ENCODE assay signal across 26 cellular contexts in genomic region chr2:17625446-17625845, GRCh38.
"Had no signal": no experiment of that assay in that cellular context is flagged by ENCODE, and none has a peak within 500 bp of the region (broad histone marks: within the 10 kb centered on the region; RNA-seq: fewer than 3 reads in every experiment).

No MANE protein-coding gene starts in this region.

- H3K4me3 ChIP-seq: left lung, lower lobe of right lung, psoas muscle, right atrium auricular region, right lobe of liver, smooth muscle cell, tibial nerve, uterus had no signal

- ATAC-seq: left cardiac atrium; left lung; lower lobe of right lung; naive thymus-derived CD8-positive, alpha-beta T cell; psoas muscle; right lobe of liver; stimulated activated memory B cell treated with anti-CD40 and anti-IgM and Interleukin-4, amounts not matched to agents 10 μg/mL and 1 μg/mL and 100 μg/mL, for 72 hours; stimulated activated naive CD8-positive, alpha-beta T cell treated with anti-CD3 and anti-CD28 coated beads, Interleukin-15, amount 100 ng/mL, for 72 hours had no signal

- H3K4me2 ChIP-seq: smooth muscle cell had no signal

- H3K27ac Mint-ChIP-seq: nephron; stimulated activated memory B cell treated with anti-CD40 and anti-IgM and Interleukin-4, amounts not matched to agents 10 μg/mL and 1 μg/mL and 100 μg/mL, for 72 hours; stimulated activated naive CD8-positive, alpha-beta T cell treated with anti-CD3 and anti-CD28 coated beads, Interleukin-15, amount 100 ng/mL, for 72 hours; type B pancreatic cell had no signal

- H2AFZ ChIP-seq: parathyroid adenoma had no signal

- DNase-seq: hippocampal formation; kidney; left cardiac atrium; left lung; lower lobe of right lung; mammary epithelial cell; mesenchymal stem cell; naive thymus-derived CD8-positive, alpha-beta T cell; occipital lobe; psoas muscle; right lobe of liver; stimulated activated CD4-positive, alpha-beta T cell treated with anti-CD3 and anti-CD28 coated beads, Interleukin-1b, Interleukin-23, amount 100 ng/mL, for 48 hours; stimulated activated CD4-positive, alpha-beta T cell treated with anti-CD3 and anti-CD28 coated beads, Interleukin-2, amount 100 ng/mL, for 48 hours; stimulated activated CD4-positive, alpha-beta T cell treated with anti-CD3 and anti-CD28 coated beads, Interleukin-4, amount 100 ng/mL, for 4 hours; stimulated activated CD8-positive, alpha-beta memory T cell treated with anti-CD3 and anti-CD28 coated beads, Interleukin-4, amount 100 ng/mL, for 48 hours; stimulated activated naive CD4-positive, alpha-beta T cell treated with Interleukin-2 at 50 U/mL for 16 hours; stimulated activated naive CD8-positive, alpha-beta T cell treated with anti-CD3 and anti-CD28 coated beads, Interleukin-15, amount 100 ng/mL, for 72 hours; uterus had no signal

- H3K9ac ChIP-seq: parathyroid adenoma had no signal

- H3K27ac ChIP-seq: left lung, lower lobe of right lung, parathyroid adenoma, psoas muscle, right atrium auricular region, right lobe of liver, tibial nerve, uterus had no signal

- H3K9me3 ChIP-seq: lower lobe of right lung, psoas muscle, uterus had no signal

- H3K79me2 ChIP-seq: parathyroid adenoma had no signal

- H3K9me3 Mint-ChIP-seq: stimulated activated naive CD8-positive, alpha-beta T cell treated with anti-CD3 and anti-CD28 coated beads, Interleukin-15, amount 100 ng/mL, for 72 hours had no signal

- H3K4me1 ChIP-seq: left lung, lower lobe of right lung, parathyroid adenoma, psoas muscle, right lobe of liver, uterus had no signal

- FAIRE-seq: kidney had no signal

- H3K4me3 Mint-ChIP-seq: naive thymus-derived CD8-positive, alpha-beta T cell; nephron; neural crest cell; stimulated activated memory B cell treated with anti-CD40 and anti-IgM and Interleukin-4, amounts not matched to agents 10 μg/mL and 1 μg/mL and 100 μg/mL, for 72 hours; stimulated activated naive CD8-positive, alpha-beta T cell treated with anti-CD3 and anti-CD28 coated beads, Interleukin-15, amount 100 ng/mL, for 72 hours; type B pancreatic cell had no signal

- H3K36me3 ChIP-seq: left lung, lower lobe of right lung, right atrium auricular region, right lobe of liver, tibial nerve, uterus had no signal

- H3K36me3 Mint-ChIP-seq: naive thymus-derived CD8-positive, alpha-beta T cell; stimulated activated memory B cell treated with anti-CD40 and anti-IgM and Interleukin-4, amounts not matched to agents 10 μg/mL and 1 μg/mL and 100 μg/mL, for 72 hours; type B pancreatic cell had no signal

- H3K4me1 Mint-ChIP-seq: naive thymus-derived CD8-positive, alpha-beta T cell; neural crest cell; stimulated activated memory B cell treated with anti-CD40 and anti-IgM and Interleukin-4, amounts not matched to agents 10 μg/mL and 1 μg/mL and 100 μg/mL, for 72 hours; stimulated activated naive CD8-positive, alpha-beta T cell treated with anti-CD3 and anti-CD28 coated beads, Interleukin-15, amount 100 ng/mL, for 72 hours had no signal

- H3K27me3 ChIP-seq: left lung, right atrium auricular region, right lobe of liver, tibial nerve, uterus had no signal

- H3K27me3 Mint-ChIP-seq: type B pancreatic cell had no signal
